In the genomic region with DNA sequence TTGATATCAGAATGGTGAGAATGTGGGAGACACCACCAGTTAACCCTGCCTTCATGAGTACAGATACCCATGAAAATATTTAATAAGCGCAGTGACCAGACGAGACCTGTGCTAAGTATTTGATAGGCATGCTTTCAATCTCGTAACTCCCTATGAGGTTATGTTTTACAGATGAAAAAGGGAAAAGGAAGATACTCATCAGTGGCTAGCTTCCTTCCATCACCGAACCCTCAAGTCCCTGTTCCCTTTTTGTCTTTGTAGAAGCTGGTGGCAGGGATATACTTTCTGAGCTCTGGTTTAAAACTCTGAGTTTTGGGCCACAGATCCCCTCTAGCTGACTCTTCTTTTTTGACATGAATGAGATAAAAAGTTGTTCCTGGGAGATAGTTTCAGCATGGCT, we compare ENCODE assay signal across 8 cellular contexts. TPM values are rescaled to one million over a fixed set of nuclear protein-coding genes. Genes with fewer than 3 reads are reported as not detected.
DNase-seq lines count a peak whose midpoint lies in the region; ATAC-seq lines count a peak whose summit lies in the region.

No MANE protein-coding gene starts in this region.

- H3K36me3 ChIP-seq in CD4-positive, CD25-positive, alpha-beta regulatory T cell (ENCODE audit: control insufficient read depth, insufficient read depth, low read length), result peaks cover 10% of the 10 kb centered on the region
- H3K36me3 ChIP-seq in CD4-positive, alpha-beta memory T cell (ENCODE audit: insufficient read depth, low read length), result no peaks in the 10 kb centered on the region

- CTCF ChIA-PET in CD4-positive, alpha-beta memory T cell (lab: Charles Lee; ENCODE audit: partially characterized antibody), result interaction anchor here (0.6 to 1.0 kb wide), 2 partner anchors 11 to 39 kb away, joined by 3 read pairs; no protein-coding TSS in a partner anchor

- DNase-seq in CD4-positive, CD25-positive, alpha-beta regulatory T cell, result no peak
- DNase-seq in SKM-1 (lab: John Stamatoyannopoulos, UW; ENCODE audit: unreplicated experiment) (peak; percentile 50), medulla oblongata (ENCODE audit: extremely low spot score) (peak; percentile 30), HuH-7 (ENCODE audit: low spot score) (no peak), NCI-H82 treated with DMSO at 0.1 percent for 48 hours (lab: John Stamatoyannopoulos, UW; ENCODE audit: unreplicated experiment) (no peak), NCI-H2227 treated with DMSO at 0.1 percent for 48 hours (lab: John Stamatoyannopoulos, UW) (no peak)
- DNase-seq in CD4-positive, alpha-beta memory T cell, result no peak

- H3K27me3 Mint-ChIP-seq in CD4-positive, CD25-positive, alpha-beta regulatory T cell, result no peaks in the 10 kb centered on the region
- no peaks in the 10 kb centered on the region for H3K27me3 Mint-ChIP-seq in CD4-positive, alpha-beta memory T cell

- no peaks in the 10 kb centered on the region for H3K9me3 ChIP-seq in CD4-positive, CD25-positive, alpha-beta regulatory T cell (ENCODE audit: control insufficient read depth in 2 of 2, low read length in 2 of 2)
- H3K9me3 ChIP-seq in CD4-positive, alpha-beta memory T cell (ENCODE audit: control insufficient read depth in 1 of 2, low read length in 2 of 2), result no peaks in the 10 kb centered on the region

- intact Hi-C loops in CD4-positive, alpha-beta memory T cell (cut with micrococcal nuclease), result no loop called here

- ATAC-seq in CD4-positive, CD25-positive, alpha-beta regulatory T cell (ENCODE audit: low read depth in 2 of 2), result no peak
- peak; percentile 4 for ATAC-seq in HG02678 (IDR thresholded peaks at IDR 0.05; ENCODE audit: unreplicated experiment)

- H3K9me3 Mint-ChIP-seq in CD4-positive, CD25-positive, alpha-beta regulatory T cell, result no peaks in the 10 kb centered on the region
- no peaks in the 10 kb centered on the region for H3K9me3 Mint-ChIP-seq in CD4-positive, alpha-beta memory T cell

- peak overlapping the region in 2 of 3 donors; percentile 72 to 76 for H3K27ac Mint-ChIP-seq in CD4-positive, CD25-positive, alpha-beta regulatory T cell
- peak overlapping the region in 3 of 7 donors; percentile 12 to 52 (median 19) for H3K27ac Mint-ChIP-seq in CD4-positive, alpha-beta memory T cell

- peaks cover 3% of the 10 kb centered on the region for H3K4me1 ChIP-seq in CD4-positive, CD25-positive, alpha-beta regulatory T cell (ENCODE audit: control insufficient read depth, insufficient read depth, low read length, poor library complexity, severe bottlenecking)
- peaks cover 12% of the 10 kb centered on the region for H3K4me1 ChIP-seq in CD4-positive, alpha-beta memory T cell (ENCODE audit: insufficient read depth, low read length)

- peaks cover 15 to 58% (median 39%) of the 10 kb centered on the region in 4 donors for H3K4me1 Mint-ChIP-seq in CD4-positive, CD25-positive, alpha-beta regulatory T cell
- peaks cover 28 to 40% (median 31%) of the 10 kb centered on the region in 4 donors for H3K4me1 Mint-ChIP-seq in CD4-positive, alpha-beta memory T cell

- H3K4me3 ChIP-seq in CD4-positive, CD25-positive, alpha-beta regulatory T cell (ENCODE audit: low read depth, low read length), result no peak overlapping the region
- no peak overlapping the region for H3K4me3 ChIP-seq in CD4-positive, alpha-beta memory T cell (ENCODE audit: low read length in 2 of 2)

- no peaks in the 10 kb centered on the region for H3K27me3 ChIP-seq in CD4-positive, CD25-positive, alpha-beta regulatory T cell (ENCODE audit: control insufficient read depth, insufficient read depth, low read length)
- no peaks in the 10 kb centered on the region for H3K27me3 ChIP-seq in CD4-positive, alpha-beta memory T cell (ENCODE audit: insufficient read depth, low read length)

- no peak overlapping the region for H3K4me3 Mint-ChIP-seq in CD4-positive, CD25-positive, alpha-beta regulatory T cell
- H3K4me3 Mint-ChIP-seq in CD4-positive, alpha-beta memory T cell, result no peak overlapping the region

- no peak overlapping the region for H3K27ac ChIP-seq in CD4-positive, CD25-positive, alpha-beta regulatory T cell (ENCODE audit: insufficient read depth, low read length, poor library complexity, severe bottlenecking)
- no peak overlapping the region for H3K27ac ChIP-seq in CD4-positive, alpha-beta memory T cell (ENCODE audit: low read depth, low read length)

- POLR2A ChIA-PET in CD4-positive, alpha-beta memory T cell (lab: Charles Lee; ENCODE audit: partially characterized antibody), result interaction anchor here (0.8 to 2.2 kb wide), 3 partner anchors 22 to 45 kb away, joined by 3 to 8 read pairs (median 3); no protein-coding TSS in a partner anchor

- peaks cover 33% of the 10 kb centered on the region for H3K36me3 Mint-ChIP-seq in CD4-positive, CD25-positive, alpha-beta regulatory T cell
- peaks cover 38 to 44% of the 10 kb centered on the region in 2 donors for H3K36me3 Mint-ChIP-seq in CD4-positive, alpha-beta memory T cell

RNA-seq across cellular contexts. Expression of a gene that starts 26.3 kb away (rescaled TPM):
- 122 TPM for total RNA-seq in CD4-positive, CD25-positive, alpha-beta regulatory T cell
- 10 to 100 TPM; 18.1 to 43.3 (median 28.0) TPM for polyA plus RNA-seq in CD4-positive, CD25-positive, alpha-beta regulatory T cell
- total RNA-seq in CD4-positive, alpha-beta memory T cell, result 100 to 1,000 TPM; 105 to 108 TPM
- polyA plus RNA-seq in CD4-positive, alpha-beta memory T cell, result 10 to 100 TPM; 13.6 to 27.6 TPM

Comparison
In these comparisons a context has a peak if more than half of its experiments do, and no peak if none do; other contexts are left out.
1. DNase-seq: peak in SKM-1 (single experiment) and medulla oblongata (single experiment); none in CD4-positive, CD25-positive, alpha-beta regulatory T cell (0 of 3), HuH-7 (single experiment), NCI-H82 treated with DMSO at 0.1 percent for 48 hours (single experiment), CD4-positive, alpha-beta memory T cell (0 of 5) and NCI-H2227 treated with DMSO at 0.1 percent for 48 hours (single experiment).